In the genomic region with DNA sequence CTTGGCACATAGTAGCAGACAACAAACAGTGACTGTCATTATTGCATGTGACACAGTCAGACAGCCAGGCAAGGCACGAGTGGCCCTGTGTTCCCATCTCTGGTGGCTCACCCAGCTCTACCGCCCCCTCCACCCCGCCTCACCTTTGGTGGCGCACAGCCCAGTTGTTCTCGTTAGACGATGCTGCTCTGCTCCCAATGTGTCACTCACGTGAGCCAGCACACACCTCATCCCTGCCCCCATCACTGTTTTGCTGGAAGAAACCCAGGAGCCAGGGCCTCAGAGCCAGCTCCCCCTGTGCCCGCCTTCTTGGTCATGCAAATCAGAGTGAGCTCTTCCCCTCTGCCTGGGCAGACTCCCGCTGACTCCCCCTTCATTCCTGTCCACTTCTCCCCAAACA, we compare ENCODE assay signal across 11 cellular contexts.
DNase-seq lines count a peak whose midpoint lies in the region; ATAC-seq, FAIRE-seq and TF ChIP-seq lines count a peak whose summit lies in the region.
"Had no signal": no experiment of that assay in that cellular context is flagged by ENCODE, and none has a peak within 500 bp of the region (broad histone marks: within the 10 kb centered on the region; RNA-seq: fewer than 3 reads in every experiment).

No MANE protein-coding gene starts in this region.

- no peaks in the 10 kb centered on the region for H3K27me3 ChIP-seq in small intestine (ENCODE audit: control insufficient read depth in 2 of 2, insufficient read depth in 2 of 2, low read length in 2 of 2)
- H3K27me3 ChIP-seq: dorsolateral prefrontal cortex had no signal

- H3K9me3 ChIP-seq in small intestine (ENCODE audit: control insufficient read depth, low read depth): no peaks in the 10 kb centered on the region

- intact Hi-C loops in left ventricle myocardium superior (cut with micrococcal nuclease): no loop called here

- ATAC-seq in left ventricle myocardium superior (peak; percentile 82), HG03196 (IDR thresholded peaks at IDR 0.05; ENCODE audit: unreplicated experiment) (no peak)

- peaks cover 0 to 2% of the 10 kb centered on the region in 2 donors for H3K4me1 ChIP-seq in small intestine (ENCODE audit: control insufficient read depth in 2 of 2, insufficient read depth in 1 of 2, low read depth in 1 of 2, low read length in 1 of 2)

- H3K27ac ChIP-seq in small intestine (ENCODE audit: low read depth in 1 of 2, low read length in 1 of 2): peak overlapping the region in 1 of 2 donors; percentile 1

- no peak for TF ChIP-seq CTCF in GM10266 (IDR thresholded peaks at IDR 0.05; ENCODE audit: control insufficient read depth, insufficient read depth, low read depth, missing control alignments)

- H3K4me3 ChIP-seq in small intestine (ENCODE audit: low read depth in 1 of 2, low read length in 2 of 2): no peak overlapping the region
- H3K4me3 ChIP-seq: dorsolateral prefrontal cortex had no signal

- H3K36me3 ChIP-seq in small intestine (ENCODE audit: control insufficient read depth in 2 of 2, insufficient read depth in 2 of 2, low read length in 2 of 2): no peaks in the 10 kb centered on the region

- no peak for FAIRE-seq in small intestine (lab: Jason Lieb, UNC)

- WGBS in small intestine, 3 donors: 19 to 56% (median 35%) methylated on average over 9 of the region's 9 CpGs

- DNase-seq in DMS53 (lab: John Stamatoyannopoulos, UW) (peak; percentile 64), DMS53 treated with DMSO at 0.1 percent for 48 hours (lab: John Stamatoyannopoulos, UW; ENCODE audit: unreplicated experiment) (no peak), NCI-H774 (lab: John Stamatoyannopoulos, UW) (peak; percentile 12), left ventricle myocardium superior (peak; percentile 88), small intestine (peak; percentile 59), GM10266 (ENCODE audit: extremely low spot score) (no peak), kidney glomerular epithelial cell (lab: John Stamatoyannopoulos, UW) (no peak)
- DNase-seq: nephron progenitor cell; stimulated activated naive CD8-positive, alpha-beta T cell treated with anti-CD3 and anti-CD28 coated beads, Interleukin-15, amount 100 ng/mL, for 72 hours had no signal

Comparison
In these comparisons a context has a peak if more than half of its experiments do, and no peak if none do; other contexts are left out.
1. DNase-seq: peak in DMS53 (single experiment), NCI-H774 (single experiment), left ventricle myocardium superior (single experiment) and small intestine (single experiment); none in DMS53 treated with DMSO at 0.1 percent for 48 hours (single experiment), GM10266 (single experiment) and kidney glomerular epithelial cell (single experiment).